18 cellular contexts compared by ENCODE assay signal in the genomic region with DNA sequence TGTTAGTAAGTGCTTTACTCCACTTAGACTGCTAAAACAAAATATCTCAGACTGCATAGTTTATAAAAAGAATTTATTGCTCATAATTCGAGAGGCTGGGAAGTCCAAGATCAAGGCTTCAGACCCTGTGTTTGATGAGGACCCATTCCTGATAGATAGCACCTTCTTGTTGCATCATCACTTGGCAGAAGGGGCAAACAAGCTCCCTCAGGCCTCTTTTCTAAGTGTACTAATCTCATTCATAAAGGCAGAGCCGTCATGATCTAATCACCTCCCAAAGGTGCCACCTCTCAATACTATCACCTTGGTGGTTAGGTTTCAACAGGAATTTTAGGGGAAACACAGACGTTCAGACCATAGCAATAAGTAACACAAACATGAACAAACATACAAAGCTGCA.
"Had no signal": no experiment of that assay in that cellular context is flagged by ENCODE, and none has a peak within 500 bp of the region (broad histone marks: within the 10 kb centered on the region; RNA-seq: fewer than 3 reads in every experiment).

No MANE protein-coding gene starts in this region.

- DNase-seq: effector memory CD4-positive, alpha-beta T cell; heart left ventricle; hippocampal formation; mucosa of descending colon; natural killer cell; posterior cingulate gyrus; spleen; stimulated activated CD4-positive, alpha-beta T cell treated with anti-CD3 and anti-CD28 coated beads, Interleukin-15, amount 100 ng/mL, for 24 hours; stimulated activated CD4-positive, alpha-beta T cell treated with anti-CD3 and anti-CD28 coated beads, Interleukin-1b, Interleukin-23, amount 100 ng/mL, for 48 hours; stimulated activated CD4-positive, alpha-beta T cell treated with anti-CD3 and anti-CD28 coated beads, Interleukin-4, amount 100 ng/mL, for 24 hours; tibial artery; upper lobe of left lung; uterus had no signal

- H3K4me3 Mint-ChIP-seq: natural killer cell; neural crest cell; stimulated activated memory B cell treated with anti-CD40 and anti-IgM and Interleukin-4, amounts not matched to agents 10 μg/mL and 1 μg/mL and 100 μg/mL, for 72 hours; stimulated activated naive CD8-positive, alpha-beta T cell treated with anti-CD3 and anti-CD28 coated beads, Interleukin-15, Interleukin-2, amounts not matched to agents 100 ng/mL and 50 ng/mL, for 24 hours had no signal

- H3K9me3 Mint-ChIP-seq: natural killer cell; stimulated activated memory B cell treated with anti-CD40 and anti-IgM and Interleukin-4, amounts not matched to agents 10 μg/mL and 1 μg/mL and 100 μg/mL, for 72 hours; stimulated activated naive CD8-positive, alpha-beta T cell treated with anti-CD3 and anti-CD28 coated beads, Interleukin-15, Interleukin-2, amounts not matched to agents 100 ng/mL and 50 ng/mL, for 24 hours had no signal

- H3K27ac Mint-ChIP-seq: natural killer cell; stimulated activated memory B cell treated with anti-CD40 and anti-IgM and Interleukin-4, amounts not matched to agents 10 μg/mL and 1 μg/mL and 100 μg/mL, for 72 hours; stimulated activated naive CD8-positive, alpha-beta T cell treated with anti-CD3 and anti-CD28 coated beads, Interleukin-15, Interleukin-2, amounts not matched to agents 100 ng/mL and 50 ng/mL, for 24 hours had no signal

- ATAC-seq: esophagus mucosa; heart left ventricle; mucosa of descending colon; sciatic nerve; stimulated activated memory B cell treated with anti-CD40 and anti-IgM and Interleukin-4, amounts not matched to agents 10 μg/mL and 1 μg/mL and 100 μg/mL, for 72 hours had no signal

- H3K36me3 Mint-ChIP-seq: natural killer cell; stimulated activated memory B cell treated with anti-CD40 and anti-IgM and Interleukin-4, amounts not matched to agents 10 μg/mL and 1 μg/mL and 100 μg/mL, for 72 hours had no signal

- H3K4me1 Mint-ChIP-seq: stimulated activated memory B cell treated with anti-CD40 and anti-IgM and Interleukin-4, amounts not matched to agents 10 μg/mL and 1 μg/mL and 100 μg/mL, for 72 hours had no signal

- H3K27me3 Mint-ChIP-seq: stimulated activated memory B cell treated with anti-CD40 and anti-IgM and Interleukin-4, amounts not matched to agents 10 μg/mL and 1 μg/mL and 100 μg/mL, for 72 hours; stimulated activated naive CD8-positive, alpha-beta T cell treated with anti-CD3 and anti-CD28 coated beads, Interleukin-15, Interleukin-2, amounts not matched to agents 100 ng/mL and 50 ng/mL, for 24 hours had no signal
